In genomic region chr3:31277582-31277981, GRCh38 we compare ENCODE assay signal across 30 cellular contexts.
DNase-seq lines count a peak whose midpoint lies in the region; ATAC-seq and TF ChIP-seq lines count a peak whose summit lies in the region.
"Had no signal": no experiment of that assay in that cellular context is flagged by ENCODE, and none has a peak within 500 bp of the region (broad histone marks: within the 10 kb centered on the region; RNA-seq: fewer than 3 reads in every experiment).

No MANE protein-coding gene starts in this region.

- no peak for TF ChIP-seq CTCF in Loucy (conservative IDR thresholded peaks at IDR 0.05; ENCODE audit: low read length)
- no peak for TF ChIP-seq CTCF in omental fat pad (IDR thresholded peaks at IDR 0.05)

- no peaks in the 10 kb centered on the region for H3K36me3 ChIP-seq in Loucy (ENCODE audit: insufficient read depth, low read length)
- H3K36me3 ChIP-seq: upper lobe of right lung had no signal

- ATAC-seq in omental fat pad (ENCODE audit: low FRiP score) (peak; percentile 9), GM21619 (IDR thresholded peaks at IDR 0.05; ENCODE audit: unreplicated experiment) (no peak), HG03571 (IDR thresholded peaks at IDR 0.05; ENCODE audit: unreplicated experiment) (no peak), GM18520 (IDR thresholded peaks at IDR 0.05; ENCODE audit: unreplicated experiment) (no peak)
- no peak for ATAC-seq in stimulated activated naive CD8-positive, alpha-beta T cell treated with anti-CD3 and anti-CD28 coated beads, Interleukin-15, Interleukin-2, amounts not matched to agents 100 U/mL and 50 U/mL, for 24 hours
- ATAC-seq: GM12878; left ventricle myocardium superior; naive thymus-derived CD8-positive, alpha-beta T cell; SK-N-SH treated with all-trans-retinoic acid at 6 μM for 48 hours had no signal

- H3K4me2 ChIP-seq in Loucy (ENCODE audit: low read depth, low read length, poor library complexity, severe bottlenecking) = peak overlapping the region; percentile 35

- no peaks in the 10 kb centered on the region for H3F3A ChIP-seq in Loucy (ENCODE audit: low read depth)

- H4K20me1 ChIP-seq in Loucy (ENCODE audit: insufficient read depth, low read length, poor library complexity, severe bottlenecking) = no peaks in the 10 kb centered on the region

- no peak overlapping the region for H3K9ac ChIP-seq in Loucy (ENCODE audit: low read depth, low read length, poor library complexity, severe bottlenecking)

- H3K4me1 ChIP-seq in Loucy (ENCODE audit: insufficient read depth, low read length, poor library complexity, severe bottlenecking) = peaks cover 35% of the 10 kb centered on the region

- H3K27me3 ChIP-seq in Loucy (ENCODE audit: insufficient read depth, low read length, poor library complexity, severe bottlenecking) = no peaks in the 10 kb centered on the region
- H3K27me3 ChIP-seq: upper lobe of right lung had no signal

- H3K79me2 ChIP-seq in Loucy (ENCODE audit: insufficient read depth, low read length) = peaks cover 15% of the 10 kb centered on the region; the same call in 1 of the 2 replicates

- no peaks in the 10 kb centered on the region for H3K9me3 ChIP-seq in Loucy (ENCODE audit: insufficient read depth, low read depth, low read length)
- H3K9me3 ChIP-seq: upper lobe of right lung had no signal

- peak overlapping the region; percentile 10 for H3K4me3 ChIP-seq in Loucy (ENCODE audit: low read length, poor library complexity, severe bottlenecking)
- H3K4me3 ChIP-seq: dorsolateral prefrontal cortex, GM12878, upper lobe of right lung had no signal

- H2AFZ ChIP-seq in Loucy (ENCODE audit: low read length) = no peak overlapping the region

- DNase-seq in AG20443 (ENCODE audit: low spot score) = peak; percentile 54
- DNase-seq in dermis blood vessel endothelial cell = peak; percentile 85
- DNase-seq in omental fat pad (ENCODE audit: low spot score) = no peak
- no peak for DNase-seq in stimulated activated naive CD8-positive, alpha-beta T cell treated with anti-CD3 and anti-CD28 coated beads, Interleukin-15, Interleukin-2, amounts not matched to agents 100 U/mL and 50 U/mL, for 24 hours
- DNase-seq: ACHN; activated CD4-positive, alpha-beta memory T cell treated with anti-CD3 and anti-CD28 coated beads, Interleukin-2, amount 10 ng/mL, durations not matched to agents 7 days and 5 days; activated CD4-positive, alpha-beta T cell treated with anti-CD3 and anti-CD28 coated beads for 1 hour; activated CD8-positive, alpha-beta memory T cell treated with anti-CD3 and anti-CD28 coated beads, Interleukin-2, amount 50 U/mL, for 48 hours; activated naive CD4-positive, alpha-beta T cell treated with anti-CD3 and anti-CD28 coated beads, Interleukin-2, amount 50 U/mL, for 16 hours; amniotic stem cell; C1 segment of cervical spinal cord; central memory CD4-positive, alpha-beta T cell; DMS79 treated with DMSO at 0.1 percent for 48 hours; dorsolateral prefrontal cortex; H7; left ventricle myocardium superior; naive thymus-derived CD8-positive, alpha-beta T cell; NCI-H1417; NCI-H2081 treated with DMSO at 0.1 percent for 48 hours; NCI-H774; stimulated activated CD4-positive, alpha-beta T cell treated with anti-CD3 and anti-CD28 coated beads, Interleukin-4, amount 100 ng/mL, for 1 hour; substantia nigra; T-helper 2 cell; upper lobe of right lung had no signal

- H3K9me2 ChIP-seq in Loucy (replicated peaks; ENCODE audit: low read depth, low read length) = no peaks in the 10 kb centered on the region

Comparison
In these comparisons a context has a peak if more than half of its experiments do, and no peak if none do; other contexts are left out.
1. DNase-seq: peak in AG20443 (single experiment) and dermis blood vessel endothelial cell (single experiment); none in omental fat pad (single experiment) and stimulated activated naive CD8-positive, alpha-beta T cell treated with anti-CD3 and anti-CD28 coated beads, Interleukin-15, Interleukin-2, amounts not matched to agents 100 U/mL and 50 U/mL, for 24 hours (single experiment).